ENCODE assay signal across 1 cellular context in the genomic region with DNA sequence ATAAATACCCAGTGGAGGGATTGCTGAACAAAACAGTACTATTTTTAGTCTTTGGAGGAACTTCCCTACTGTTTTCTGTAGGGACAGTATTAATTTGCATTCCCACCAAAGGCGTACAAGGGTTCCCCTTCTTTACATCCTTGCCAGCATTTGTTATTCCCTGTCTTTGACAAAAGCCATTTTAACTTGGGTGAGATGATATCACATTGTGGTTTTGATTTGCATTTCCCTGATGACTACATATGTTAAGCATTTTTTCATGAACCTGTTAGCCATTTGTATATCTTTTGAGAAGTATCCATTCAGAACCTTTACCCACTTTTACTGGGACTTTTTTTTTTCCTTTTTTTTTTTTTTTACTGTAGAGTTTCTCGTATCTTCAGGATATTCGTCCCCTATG.
TF ChIP-seq lines count a peak whose summit lies in the region.

No MANE protein-coding gene starts in this region.

TF ChIP-seq in GM23338, 12 proteins besides CTCF, POLR2A, EP300 and RAD21 (continued from another document):
- TF ChIP-seq POLR2AphosphoS5 (IDR thresholded peaks at IDR 0.05; ENCODE audit: low read depth): no peak
